In genomic region chr2:132550285-132550684, GRCh38 we compare ENCODE assay signal across 28 cellular contexts.
DNase-seq lines count a peak whose midpoint lies in the region; ATAC-seq, FAIRE-seq and TF ChIP-seq lines count a peak whose summit lies in the region.
"Had no signal": no experiment of that assay in that cellular context is flagged by ENCODE, and none has a peak within 500 bp of the region (broad histone marks: within the 10 kb centered on the region; RNA-seq: fewer than 3 reads in every experiment).

No MANE protein-coding gene starts in this region.

- peaks cover 5% of the 10 kb centered on the region for H3K36me3 Mint-ChIP-seq in endodermal cell (ENCODE audit: low read depth)
- H3K36me3 Mint-ChIP-seq: activated naive CD8-positive, alpha-beta T cell treated with anti-CD3 and anti-CD28 coated beads, Interleukin-2, amount 10 ng/mL, durations not matched to agents 7 days and 5 days; natural killer cell treated with Interleukin-12 subunit alpha and Interleukin-12 subunit beta and Interleukin-15 and Interleukin-18, amount 100 ng/mL, for 72 hours had no signal

- peaks cover 9% of the 10 kb centered on the region for H3K4me1 ChIP-seq in endodermal cell (ENCODE audit: control insufficient read depth, insufficient read depth, low read length)
- H3K4me1 ChIP-seq in kidney (ENCODE audit: control insufficient read depth in 1 of 2, insufficient read depth in 1 of 2, low read depth in 1 of 2, low read length in 2 of 2): no peaks in the 10 kb centered on the region
- H3K4me1 ChIP-seq: foreskin keratinocyte, upper lobe of right lung had no signal

- H3K27ac ChIP-seq in endodermal cell (ENCODE audit: low read depth, low read length) (peak overlapping the region; percentile 9), kidney (ENCODE audit: low read depth in 2 of 2, low read length in 2 of 2) (no peak overlapping the region)
- H3K27ac ChIP-seq: BLaER1 treated with 17β-estradiol and CSF1 and Interleukin-3, amounts not matched to agents 10 nM and 100 nM; epithelial cell of prostate; foreskin keratinocyte; upper lobe of right lung had no signal

- H3K4me3 ChIP-seq in endodermal cell (ENCODE audit: low read length) (no peak overlapping the region), kidney (ENCODE audit: low read length in 2 of 2) (no peak overlapping the region)
- H3K4me3 ChIP-seq: BLaER1 treated with 17β-estradiol and CSF1 and Interleukin-3, amounts not matched to agents 10 nM and 100 nM; upper lobe of right lung had no signal

- DNase-seq in NCI-H524 (lab: John Stamatoyannopoulos, UW): peak; percentile 9 to 67
- no peak for DNase-seq in NCI-H524 treated with DMSO at 0.1 percent for 48 hours (lab: John Stamatoyannopoulos, UW)
- peak; percentile 62 for DNase-seq in NCI-H510A treated with DMSO at 0.1 percent for 48 hours (lab: John Stamatoyannopoulos, UW)
- peak; percentile 20 for DNase-seq in endodermal cell
- DNase-seq in kidney: no peak
- no peak for DNase-seq in GF-D8 (lab: John Stamatoyannopoulos, UW)
- no peak for DNase-seq in GM20000 (ENCODE audit: low spot score)
- DNase-seq: activated CD4-positive, alpha-beta T cell treated with anti-CD3 and anti-CD28 coated beads for 36 hours; activated naive CD8-positive, alpha-beta T cell treated with anti-CD3 and anti-CD28 coated beads, Interleukin-2, amount 10 ng/mL, durations not matched to agents 7 days and 5 days; foreskin keratinocyte; kidney glomerular epithelial cell; mesendoderm; NCI-H1930; stimulated activated CD4-positive, alpha-beta T cell treated with anti-CD3 and anti-CD28 coated beads, Interleukin-4, amount 100 ng/mL, for 1 hour; SW 1271; upper lobe of right lung had no signal

- H3K36me3 ChIP-seq in endodermal cell (ENCODE audit: control insufficient read depth, insufficient read depth, low read length) (no peaks in the 10 kb centered on the region), kidney (ENCODE audit: control insufficient read depth in 1 of 2, insufficient read depth in 2 of 2, low read length in 2 of 2) (no peaks in the 10 kb centered on the region)
- H3K36me3 ChIP-seq: BLaER1 treated with 17β-estradiol and CSF1 and Interleukin-3, amounts not matched to agents 10 nM and 100 nM; upper lobe of right lung had no signal

- no peaks in the 10 kb centered on the region for H3K27me3 ChIP-seq in endodermal cell (ENCODE audit: control insufficient read depth, insufficient read depth, low read length, poor library complexity, severe bottlenecking)
- H3K27me3 ChIP-seq: BLaER1 treated with 17β-estradiol and CSF1 and Interleukin-3, amounts not matched to agents 10 nM and 100 nM; foreskin keratinocyte; upper lobe of right lung had no signal

- H3K4me3 Mint-ChIP-seq in endodermal cell: no peak overlapping the region
- H3K4me3 Mint-ChIP-seq: activated CD4-positive, alpha-beta T cell treated with anti-CD3 and anti-CD28 coated beads for 36 hours; activated naive CD8-positive, alpha-beta T cell treated with anti-CD3 and anti-CD28 coated beads, Interleukin-2, amount 10 ng/mL, durations not matched to agents 7 days and 5 days; dendritic cell treated with granulocyte-macrophage colony-stimulating factor and Interleukin-4, amounts not matched to agents 40 ng/mL and 50 ng/mL, for 4 days; natural killer cell treated with Interleukin-12 subunit alpha and Interleukin-12 subunit beta and Interleukin-15 and Interleukin-18, amount 100 ng/mL, for 72 hours had no signal

- no peak for FAIRE-seq in kidney (lab: Jason Lieb, UNC)
- FAIRE-seq: D721Med, GM12892, HepG2, TTC549 had no signal

- WGBS in endodermal cell (ENCODE audit: insufficient coverage in 1 of 2, insufficient read length in 1 of 2), 2 experiments: 94 to 95% methylated on average over 6 to 7 of the region's 7 CpGs

- TF ChIP-seq CTCF in endodermal cell (conservative IDR thresholded peaks at IDR 0.05) (no peak), kidney (IDR thresholded peaks at IDR 0.05; ENCODE audit: borderline replicate concordance, extremely low read depth, insufficient read depth) (no peak), GM20000 (IDR thresholded peaks at IDR 0.05; ENCODE audit: extremely low read depth, missing control alignments) (no peak)

- peaks cover 6% of the 10 kb centered on the region for H3K9me3 Mint-ChIP-seq in endodermal cell
- H3K9me3 Mint-ChIP-seq: activated naive CD8-positive, alpha-beta T cell treated with anti-CD3 and anti-CD28 coated beads, Interleukin-2, amount 10 ng/mL, durations not matched to agents 7 days and 5 days; activated T-helper 2 cell treated with anti-CD3 and anti-CD28 coated beads, Interferon-gamma antibody, Interleukin-2, Interleukin-4, amounts not matched to agents 10 μg/mL and 5 μg/mL and 100 μg/mL, durations not matched to agents 14 hours and 24 hours and 36 hours; dendritic cell treated with granulocyte-macrophage colony-stimulating factor and Interleukin-4, amounts not matched to agents 40 ng/mL and 50 ng/mL, for 4 days; natural killer cell treated with Interleukin-12 subunit alpha and Interleukin-12 subunit beta and Interleukin-15 and Interleukin-18, amount 100 ng/mL, for 72 hours had no signal

- H3K9me3 ChIP-seq in endodermal cell (ENCODE audit: control insufficient read depth, low read length): peaks cover 22% of the 10 kb centered on the region
- H3K9me3 ChIP-seq in kidney (ENCODE audit: control insufficient read depth in 1 of 2, low read length in 2 of 2): no peaks in the 10 kb centered on the region
- H3K9me3 ChIP-seq: upper lobe of right lung had no signal

- intact Hi-C loops in kidney (cut with DNase I): no loop called here

- H3K27ac Mint-ChIP-seq in endodermal cell: no peak overlapping the region
- H3K27ac Mint-ChIP-seq: activated CD4-positive, alpha-beta T cell treated with anti-CD3 and anti-CD28 coated beads for 36 hours; activated naive CD8-positive, alpha-beta T cell treated with anti-CD3 and anti-CD28 coated beads, Interleukin-2, amount 10 ng/mL, durations not matched to agents 7 days and 5 days; activated T-helper 2 cell treated with anti-CD3 and anti-CD28 coated beads, Interferon-gamma antibody, Interleukin-2, Interleukin-4, amounts not matched to agents 10 μg/mL and 5 μg/mL and 100 μg/mL, durations not matched to agents 14 hours and 24 hours and 36 hours; dendritic cell treated with granulocyte-macrophage colony-stimulating factor and Interleukin-4, amounts not matched to agents 40 ng/mL and 50 ng/mL, for 4 days; natural killer cell treated with Interleukin-12 subunit alpha and Interleukin-12 subunit beta and Interleukin-15 and Interleukin-18, amount 100 ng/mL, for 72 hours; progenitor cell of endocrine pancreas had no signal

- ATAC-seq in GM18858 (IDR thresholded peaks at IDR 0.05; ENCODE audit: unreplicated experiment): no peak
- ATAC-seq: activated CD4-positive, alpha-beta T cell treated with anti-CD3 and anti-CD28 coated beads for 36 hours; HCT116; HepG2; natural killer cell treated with Interleukin-12 subunit alpha and Interleukin-12 subunit beta and Interleukin-15 and Interleukin-18, amount 100 ng/mL, for 72 hours; upper lobe of right lung had no signal

- H3K9ac ChIP-seq in endodermal cell (ENCODE audit: extremely low read depth, low read length, poor library complexity, severe bottlenecking): no peak overlapping the region
- H3K9ac ChIP-seq in kidney (ENCODE audit: low read length in 2 of 2): no peak overlapping the region
- H3K9ac ChIP-seq: BLaER1 treated with 17β-estradiol and CSF1 and Interleukin-3, amounts not matched to agents 10 nM and 100 nM had no signal

- H3K27me3 Mint-ChIP-seq in endodermal cell (ENCODE audit: insufficient read depth): no peaks in the 10 kb centered on the region
- H3K27me3 Mint-ChIP-seq: activated naive CD8-positive, alpha-beta T cell treated with anti-CD3 and anti-CD28 coated beads, Interleukin-2, amount 10 ng/mL, durations not matched to agents 7 days and 5 days; natural killer cell treated with Interleukin-12 subunit alpha and Interleukin-12 subunit beta and Interleukin-15 and Interleukin-18, amount 100 ng/mL, for 72 hours; progenitor cell of endocrine pancreas had no signal

- no peaks in the 10 kb centered on the region for H3K4me1 Mint-ChIP-seq in endodermal cell
- H3K4me1 Mint-ChIP-seq: activated CD4-positive, alpha-beta T cell treated with anti-CD3 and anti-CD28 coated beads for 36 hours; activated naive CD8-positive, alpha-beta T cell treated with anti-CD3 and anti-CD28 coated beads, Interleukin-2, amount 10 ng/mL, durations not matched to agents 7 days and 5 days had no signal

Comparison
In these comparisons a context has a peak if more than half of its experiments do, and no peak if none do; other contexts are left out.
1. DNase-seq: peak in NCI-H524 (2 of 2), NCI-H510A treated with DMSO at 0.1 percent for 48 hours (single experiment) and endodermal cell (single experiment); none in NCI-H524 treated with DMSO at 0.1 percent for 48 hours (single experiment), kidney (single experiment), GF-D8 (single experiment) and GM20000 (single experiment).